19 cellular contexts compared by ENCODE assay signal in the genomic region with DNA sequence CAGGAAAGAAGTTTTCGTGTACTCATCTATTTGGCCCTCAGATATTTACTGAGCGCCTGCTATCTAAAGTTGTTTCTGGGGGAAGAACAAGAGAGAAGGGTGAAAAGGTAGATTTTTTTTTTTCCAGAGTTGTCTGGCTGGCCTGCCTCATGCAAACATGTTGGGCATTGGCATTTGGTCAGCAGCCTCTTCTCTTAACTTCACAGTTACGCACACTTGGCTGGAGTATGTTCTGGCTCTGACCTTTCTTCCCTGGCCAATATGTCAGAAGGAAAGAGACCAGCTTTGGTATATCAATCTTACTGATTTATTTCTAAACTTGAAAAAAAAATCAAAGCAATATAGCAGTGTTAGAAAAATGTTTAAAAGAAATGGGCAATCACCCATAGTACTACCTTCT. TPM values are rescaled to one million over a fixed set of nuclear protein-coding genes. Genes with fewer than 3 reads are reported as not detected.
"Had no signal": no experiment of that assay in that cellular context is flagged by ENCODE, and none has a peak within 500 bp of the region (broad histone marks: within the 10 kb centered on the region; RNA-seq: fewer than 3 reads in every experiment).

No MANE protein-coding gene starts in this region.

- H3K4me3 ChIP-seq: K562, SJCRH30 had no signal

- H3K4me2 ChIP-seq: KMS-11 had no signal

- DNase-seq: Kasumi-1, MM.1S, NCI-H1092 treated with DMSO at 0.1 percent for 48 hours, NCI-H1436 treated with DMSO at 0.1 percent for 48 hours, NCI-H1694, NCI-H1930, NCI-H2081, NCI-H2107, NCI-H2227 treated with DMSO at 0.1 percent for 48 hours, NCI-H524, NCI-H526 treated with DMSO at 0.1 percent for 48 hours, NCI-H748 treated with DMSO at 0.1 percent for 48 hours, RPMI8226, SHP77 treated with DMSO at 0.1 percent for 48 hours, SJCRH30 had no signal

- H3K9me3 ChIP-seq: SJCRH30 had no signal

- H3K27me3 ChIP-seq: SJCRH30 had no signal

- H3K4me1 ChIP-seq: SJCRH30 had no signal

- ATAC-seq: K562, SK-N-SH treated with all-trans-retinoic acid at 6 μM for 48 hours had no signal

- H3K27ac ChIP-seq: KMS-11, SJCRH30 had no signal

- H3K9ac ChIP-seq: KMS-11 had no signal

- H3K36me3 ChIP-seq: SJCRH30 had no signal

RNA-seq across cellular contexts. Expression of a gene that starts 54.2 kb away (rescaled TPM):
- polyA plus RNA-seq: IgD-negative memory B cell, K562 had no signal
